ENCODE assay signal across 17 cellular contexts in the genomic region with DNA sequence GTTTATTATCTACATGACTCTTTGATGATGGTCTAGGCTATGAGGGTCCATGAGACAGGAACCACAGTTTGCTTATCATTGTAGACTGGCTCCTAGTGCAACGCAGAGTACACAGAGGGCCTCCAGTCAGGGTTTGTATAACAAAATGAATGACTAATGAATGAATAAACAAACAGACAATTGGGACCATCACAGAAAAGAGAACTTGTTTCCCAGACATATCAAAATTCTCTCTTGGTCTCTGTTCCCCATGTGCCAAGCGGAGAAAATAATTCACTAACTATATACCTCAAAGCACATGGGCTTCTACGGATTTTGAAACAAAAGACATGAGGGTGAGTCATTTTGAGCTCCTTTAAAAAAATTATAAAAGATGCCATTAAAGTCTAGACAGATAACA. TPM values are rescaled to one million over a fixed set of nuclear protein-coding genes. Genes with fewer than 3 reads are reported as not detected.
DNase-seq lines count a peak whose midpoint lies in the region; ATAC-seq, FAIRE-seq and TF ChIP-seq lines count a peak whose summit lies in the region.
"Had no signal": no experiment of that assay in that cellular context is flagged by ENCODE, and none has a peak within 500 bp of the region (broad histone marks: within the 10 kb centered on the region; RNA-seq: fewer than 3 reads in every experiment).

No MANE protein-coding gene starts in this region.

- H3K27ac Mint-ChIP-seq in activated naive CD4-positive, alpha-beta T cell treated with anti-CD3 and anti-CD28 coated beads, Interleukin-2, amount 50 U/mL, for 72 hours: peak overlapping the region; percentile 2 to 65
- no peak overlapping the region for H3K27ac Mint-ChIP-seq in activated naive CD4-positive, alpha-beta T cell treated with anti-CD3 and anti-CD28 coated beads, Interleukin-2, amount 10 ng/mL, durations not matched to agents 7 days and 5 days
- H3K27ac Mint-ChIP-seq in stimulated activated naive B cell treated with anti-CD40 and anti-IgM and Interleukin-4, amounts not matched to agents 10 μg/mL and 1 μg/mL and 100 μg/mL, for 72 hours: peak overlapping the region; percentile 11

- peaks cover 14% of the 10 kb centered on the region in 2 donors for H3K36me3 Mint-ChIP-seq in activated naive CD4-positive, alpha-beta T cell treated with anti-CD3 and anti-CD28 coated beads, Interleukin-2, amount 50 U/mL, for 72 hours
- peaks cover 9% of the 10 kb centered on the region for H3K36me3 Mint-ChIP-seq in activated naive CD4-positive, alpha-beta T cell treated with anti-CD3 and anti-CD28 coated beads, Interleukin-2, amount 10 ng/mL, durations not matched to agents 7 days and 5 days
- peaks cover 27 to 45% of the 10 kb centered on the region in 2 donors for H3K36me3 Mint-ChIP-seq in stimulated activated naive B cell treated with anti-CD40 and anti-IgM and Interleukin-4, amounts not matched to agents 10 μg/mL and 1 μg/mL and 100 μg/mL, for 72 hours

- no peak for TF ChIP-seq CTCF in PC-3 (conservative IDR thresholded peaks at IDR 0.05; ENCODE audit: low read depth, low read length)
- no peak for TF ChIP-seq CTCF in fibroblast of mammary gland (conservative IDR thresholded peaks at IDR 0.05; ENCODE audit: control insufficient read depth, insufficient read depth, low read depth, low read length)

- DNase-seq in activated naive CD4-positive, alpha-beta T cell treated with anti-CD3 and anti-CD28 coated beads, Interleukin-2, amount 50 U/mL, for 72 hours (ENCODE audit: low spot score in 2 of 2): no peak
- no peak for DNase-seq in activated naive CD4-positive, alpha-beta T cell treated with anti-CD3 and anti-CD28 coated beads, Interleukin-2, amount 10 ng/mL, durations not matched to agents 7 days and 5 days
- DNase-seq in PC-3: peak; percentile 25
- peak; percentile 16 for DNase-seq in fibroblast of mammary gland (ENCODE audit: low read depth)
- no peak for DNase-seq in stimulated activated naive B cell treated with anti-CD40 and anti-IgM and Interleukin-4, amounts not matched to agents 10 μg/mL and 1 μg/mL and 100 μg/mL, for 72 hours
- no peak for DNase-seq in urothelium cell line (ENCODE audit: low spot score)
- DNase-seq in NK-92 (lab: John Stamatoyannopoulos, UW; ENCODE audit: unreplicated experiment): no peak
- DNase-seq: 8988T, H7, NCI-H1048, NCI-H146, NCI-H2107, NCI-H226, NCI-H526, PC-9 had no signal

- FAIRE-seq in urothelium cell line (lab: Jason Lieb, UNC): no peak

- no peaks in the 10 kb centered on the region for H3K9me2 ChIP-seq in PC-3 (replicated peaks; ENCODE audit: low read length)

- H3K9ac ChIP-seq in PC-3 (ENCODE audit: low read length): no peak overlapping the region; the same call in 1 of the 2 replicates

- H3K9me3 ChIP-seq in PC-3 (ENCODE audit: low read length): no peaks in the 10 kb centered on the region

- CTCF ChIA-PET in activated naive CD4-positive, alpha-beta T cell treated with anti-CD3 and anti-CD28 coated beads, Interleukin-2, amount 10 ng/mL, durations not matched to agents 7 days and 5 days (lab: Charles Lee): no interaction called here
- CTCF ChIA-PET in PC-3 (lab: Charles Lee): no interaction called here

- BruUV-seq in PC-3 (replicated peaks; lab: Mats Ljungman, UMichigan): no TSS peak

- no peaks in the 10 kb centered on the region for H3K36me3 ChIP-seq in PC-3 (ENCODE audit: low read depth, low read length)

- no peaks in the 10 kb centered on the region for H3K27me3 ChIP-seq in PC-3 (ENCODE audit: low read length)

- no peaks in the 10 kb centered on the region for H3K79me2 ChIP-seq in PC-3 (ENCODE audit: low read length)

- no peak overlapping the region for H3K4me3 ChIP-seq in PC-3 (ENCODE audit: low read length)
- H3K4me3 ChIP-seq in fibroblast of mammary gland (ENCODE audit: control insufficient read depth, low read depth, low read length): no peak overlapping the region
- H3K4me3 ChIP-seq: PC-9, SK-N-MC had no signal

- intact Hi-C loops in PC-3 (cut with micrococcal nuclease): loop anchor here (10.0 kb wide), 1 partner anchor 115 kb away; a partner anchor contains a TSS

- H3K4me3 Mint-ChIP-seq in activated naive CD4-positive, alpha-beta T cell treated with anti-CD3 and anti-CD28 coated beads, Interleukin-2, amount 10 ng/mL, durations not matched to agents 7 days and 5 days: no peak overlapping the region
- H3K4me3 Mint-ChIP-seq in stimulated activated naive B cell treated with anti-CD40 and anti-IgM and Interleukin-4, amounts not matched to agents 10 μg/mL and 1 μg/mL and 100 μg/mL, for 72 hours: no peak overlapping the region

- no peak for ATAC-seq in activated naive CD4-positive, alpha-beta T cell treated with anti-CD3 and anti-CD28 coated beads, Interleukin-2, amount 50 U/mL, for 72 hours
- peak; percentile 84 for ATAC-seq in PC-3
- ATAC-seq in stimulated activated naive B cell treated with anti-CD40 and anti-IgM and Interleukin-4, amounts not matched to agents 10 μg/mL and 1 μg/mL and 100 μg/mL, for 72 hours (replicated peaks): no peak
- ATAC-seq in GM21528 (IDR thresholded peaks at IDR 0.05; ENCODE audit: low FRiP score, unreplicated experiment): no peak

- H3K4me1 ChIP-seq in PC-3 (ENCODE audit: insufficient read depth, low read length): peaks cover 14% of the 10 kb centered on the region

- H3K4me2 ChIP-seq in PC-3 (ENCODE audit: low read length): no peak overlapping the region
- H3K4me2 ChIP-seq: PC-9 had no signal

- no peaks in the 10 kb centered on the region for H3K27me3 Mint-ChIP-seq in activated naive CD4-positive, alpha-beta T cell treated with anti-CD3 and anti-CD28 coated beads, Interleukin-2, amount 10 ng/mL, durations not matched to agents 7 days and 5 days
- no peaks in the 10 kb centered on the region for H3K27me3 Mint-ChIP-seq in stimulated activated naive B cell treated with anti-CD40 and anti-IgM and Interleukin-4, amounts not matched to agents 10 μg/mL and 1 μg/mL and 100 μg/mL, for 72 hours

- POLR2A ChIA-PET in PC-3 (lab: Charles Lee; ENCODE audit: unreplicated experiment): no interaction called here

- H3K9me3 Mint-ChIP-seq in activated naive CD4-positive, alpha-beta T cell treated with anti-CD3 and anti-CD28 coated beads, Interleukin-2, amount 50 U/mL, for 72 hours: peaks cover 0 to 3% of the 10 kb centered on the region in 2 donors
- H3K9me3 Mint-ChIP-seq in activated naive CD4-positive, alpha-beta T cell treated with anti-CD3 and anti-CD28 coated beads, Interleukin-2, amount 10 ng/mL, durations not matched to agents 7 days and 5 days: no peaks in the 10 kb centered on the region
- no peaks in the 10 kb centered on the region for H3K9me3 Mint-ChIP-seq in stimulated activated naive B cell treated with anti-CD40 and anti-IgM and Interleukin-4, amounts not matched to agents 10 μg/mL and 1 μg/mL and 100 μg/mL, for 72 hours

- H3K4me1 Mint-ChIP-seq in activated naive CD4-positive, alpha-beta T cell treated with anti-CD3 and anti-CD28 coated beads, Interleukin-2, amount 10 ng/mL, durations not matched to agents 7 days and 5 days: no peaks in the 10 kb centered on the region
- peaks cover 36 to 51% of the 10 kb centered on the region in 2 donors for H3K4me1 Mint-ChIP-seq in stimulated activated naive B cell treated with anti-CD40 and anti-IgM and Interleukin-4, amounts not matched to agents 10 μg/mL and 1 μg/mL and 100 μg/mL, for 72 hours

- peak overlapping the region; percentile 54 for H3K27ac ChIP-seq in PC-3 (ENCODE audit: low read length)
- H3K27ac ChIP-seq: PC-9, SK-N-MC had no signal

- H2AFZ ChIP-seq in PC-3 (ENCODE audit: low read length): no peak overlapping the region
- H2AFZ ChIP-seq: PC-9 had no signal

- H4K20me1 ChIP-seq in PC-3 (ENCODE audit: low read length): no peaks in the 10 kb centered on the region

- H3F3A ChIP-seq in PC-3 (ENCODE audit: low read length, unreplicated experiment): no peaks in the 10 kb centered on the region

RNA-seq across cellular contexts. Expression of a gene that starts 28.1 kb away (rescaled TPM):
- total RNA-seq in activated naive CD4-positive, alpha-beta T cell treated with anti-CD3 and anti-CD28 coated beads, Interleukin-2, amount 50 U/mL, for 72 hours: 10 to 100 TPM; 14.6 to 36.9 TPM
- total RNA-seq in PC-3 (2014; rRNA removed): 6.8 and 16.1 TPM in 2 replicates

Comparison
In these comparisons a context has a peak if more than half of its experiments do, and no peak if none do; other contexts are left out.
1. DNase-seq: peak in PC-3 (single experiment) and fibroblast of mammary gland (single experiment); none in activated naive CD4-positive, alpha-beta T cell treated with anti-CD3 and anti-CD28 coated beads, Interleukin-2, amount 50 U/mL, for 72 hours (0 of 2), activated naive CD4-positive, alpha-beta T cell treated with anti-CD3 and anti-CD28 coated beads, Interleukin-2, amount 10 ng/mL, durations not matched to agents 7 days and 5 days (single experiment), stimulated activated naive B cell treated with anti-CD40 and anti-IgM and Interleukin-4, amounts not matched to agents 10 μg/mL and 1 μg/mL and 100 μg/mL, for 72 hours (single experiment), urothelium cell line (single experiment) and NK-92 (single experiment).